16 cellular contexts compared by ENCODE assay signal in the genomic region with DNA sequence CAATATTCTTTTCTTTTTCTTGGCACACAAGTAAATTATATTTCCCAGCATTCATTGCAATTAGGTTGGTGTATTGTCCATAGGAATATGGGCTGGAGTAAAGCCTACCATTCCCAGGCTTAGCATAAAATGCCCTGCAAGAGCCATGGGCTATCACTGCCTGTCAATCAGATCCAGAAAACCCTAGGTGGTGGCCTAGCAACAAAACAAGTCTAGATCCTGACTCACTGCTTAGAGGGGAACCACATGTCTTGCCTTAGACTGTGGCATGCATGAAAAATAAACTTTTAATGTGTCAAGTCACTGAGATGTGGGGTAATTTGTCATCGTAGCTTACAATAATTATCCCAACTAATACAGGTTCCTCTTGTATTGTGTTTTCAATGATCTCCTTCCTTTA. TPM values are rescaled to one million over a fixed set of nuclear protein-coding genes. Genes with fewer than 3 reads are reported as not detected.
A peak's percentile ranks its signal among the peaks of the same experiment; 100 is the strongest.
DNase-seq lines count a peak whose midpoint lies in the region; ATAC-seq and TF ChIP-seq lines count a peak whose summit lies in the region.
"Had no signal": no experiment of that assay in that cellular context is flagged by ENCODE, and none has a peak within 500 bp of the region (broad histone marks: within the 10 kb centered on the region; RNA-seq: fewer than 3 reads in every experiment).

No MANE protein-coding gene starts in this region.

- H3K9me3 ChIP-seq in suprapubic skin, result no peaks in the 10 kb centered on the region

- H3K4me1 ChIP-seq in suprapubic skin, result no peaks in the 10 kb centered on the region
- H3K4me1 ChIP-seq: HAP-1 had no signal

- no peak for TF ChIP-seq EP300 in suprapubic skin (IDR thresholded peaks at IDR 0.05)

- H3K27ac ChIP-seq in suprapubic skin, result no peak overlapping the region
- H3K27ac ChIP-seq: 22Rv1 had no signal

- H3K36me3 ChIP-seq in suprapubic skin, result no peaks in the 10 kb centered on the region
- H3K36me3 ChIP-seq: HAP-1 had no signal

- H3K27me3 ChIP-seq in suprapubic skin, result peaks cover 39% of the 10 kb centered on the region

- peak; percentile 2 for DNase-seq in DMS 273 (lab: John Stamatoyannopoulos, UW; ENCODE audit: unreplicated experiment)
- DNase-seq in DMS 273 treated with DMSO at 0.1 percent for 48 hours (lab: John Stamatoyannopoulos, UW), result no peak
- DNase-seq in OCI-M1 (lab: John Stamatoyannopoulos, UW), result peak; percentile 30
- DNase-seq in astrocyte of the hippocampus (ENCODE audit: low read depth, low spot score), result peak; percentile 84
- DNase-seq in kidney tubule cell (ENCODE audit: low spot score), result peak; percentile 30
- no peak for DNase-seq in suprapubic skin (ENCODE audit: low spot score in 2 of 2)
- DNase-seq: CD8-positive, alpha-beta T cell; COR-L47; IMR-90 had no signal

- no peak overlapping the region for H3K4me3 ChIP-seq in suprapubic skin
- H3K4me3 ChIP-seq: GM12878, HAP-1 had no signal

- TF ChIP-seq POLR2A in suprapubic skin (IDR thresholded peaks at IDR 0.05), result no peak

- 100% methylated on average over 1 of the region's 1 CpG for WGBS in suprapubic skin

- no peak for TF ChIP-seq CTCF in suprapubic skin (IDR thresholded peaks at IDR 0.05)

- ATAC-seq in GM18511 (IDR thresholded peaks at IDR 0.05; ENCODE audit: unreplicated experiment) (no peak), HG03039 (IDR thresholded peaks at IDR 0.05; ENCODE audit: unreplicated experiment) (no peak)
- ATAC-seq: CD8-positive, alpha-beta T cell; GM12878 had no signal

RNA-seq across cellular contexts. Expression of a gene that starts 16.2 kb away (rescaled TPM):
- total RNA-seq in suprapubic skin, result 10 to 100 TPM in 3 of 4 donors, 1 to 10 TPM in 1; 9.8 to 25.1 (median 17.3) TPM
- total RNA-seq: A673; CD8-positive, alpha-beta T cell; G401; GM12878; IMR-90 had no signal

Comparison
In these comparisons a context has a peak if more than half of its experiments do, and no peak if none do; other contexts are left out.
1. DNase-seq: peak in DMS 273 (single experiment), OCI-M1 (single experiment), astrocyte of the hippocampus (single experiment) and kidney tubule cell (single experiment); none in DMS 273 treated with DMSO at 0.1 percent for 48 hours (single experiment) and suprapubic skin (0 of 2).